ENCODE assay signal across 31 cellular contexts in the genomic region with DNA sequence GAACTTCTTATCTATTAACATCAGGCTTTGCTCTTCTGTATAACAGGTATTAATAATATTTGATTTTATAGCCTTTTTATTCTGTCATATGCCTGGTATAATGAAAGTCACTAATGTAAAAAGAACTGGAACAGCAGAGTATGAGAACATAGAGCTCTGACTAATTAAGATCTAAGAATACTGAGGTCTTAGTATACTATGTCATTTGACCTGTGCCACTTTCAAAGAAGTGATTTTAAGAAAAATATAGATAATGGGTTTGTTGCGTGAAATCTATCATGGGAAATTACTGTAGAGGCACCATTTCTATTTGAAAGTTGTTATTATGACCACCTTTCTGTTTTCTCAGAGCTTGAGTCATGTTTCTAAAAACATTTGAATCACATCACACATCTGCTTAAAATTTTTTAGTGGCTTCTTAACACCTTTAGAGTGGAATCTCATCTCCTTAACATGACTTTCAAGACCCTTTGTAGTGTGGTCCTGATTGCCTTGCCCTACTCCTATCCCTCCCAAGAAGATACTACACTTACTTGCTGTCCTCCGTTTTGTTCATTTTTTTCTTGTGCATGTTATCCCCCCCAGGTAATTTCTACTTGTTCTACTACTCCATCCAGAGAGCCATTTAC. TPM values are rescaled to one million over a fixed set of nuclear protein-coding genes. Genes with fewer than 3 reads are reported as not detected.
"Had no signal": no experiment of that assay in that cellular context is flagged by ENCODE, and none has a peak within 500 bp of the region (broad histone marks: within the 10 kb centered on the region; RNA-seq: fewer than 3 reads in every experiment).

No MANE protein-coding gene starts in this region.

- H3K4me3 Mint-ChIP-seq: activated CD4-positive, alpha-beta memory T cell treated with anti-CD3 and anti-CD28 coated beads for 36 hours; activated T-helper 1 cell treated with anti-CD3 and anti-CD28 coated beads, Interleukin-12 subunit alpha, Interleukin-12 subunit beta, Interleukin-2, Interleukin-4 antibody, amounts not matched to agents 30 ng/mL and 10 ng/mL and 1 ng/mL, durations not matched to agents 14 hours and 24 hours and 36 hours; brain; T-helper 1 cell treated with Interleukin-12 subunit alpha and Interleukin-12 subunit beta and Interleukin-4 antibody, amounts not matched to agents 30 μg/mL and 1 μg/mL, for 36 hours; T-helper 2 cell treated with Interferon-gamma antibody and Interleukin-4, amounts not matched to agents 5 μg/mL and 100 μg/mL, for 36 hours had no signal

- H3K9me3 Mint-ChIP-seq: activated CD4-positive, alpha-beta memory T cell treated with anti-CD3 and anti-CD28 coated beads for 36 hours; activated T-helper 1 cell treated with anti-CD3 and anti-CD28 coated beads, Interleukin-12 subunit alpha, Interleukin-12 subunit beta, Interleukin-2, Interleukin-4 antibody, amounts not matched to agents 30 ng/mL and 10 ng/mL and 1 ng/mL, durations not matched to agents 14 hours and 24 hours and 36 hours; brain; T-helper 1 cell treated with Interleukin-12 subunit alpha and Interleukin-12 subunit beta and Interleukin-4 antibody, amounts not matched to agents 30 μg/mL and 1 μg/mL, for 36 hours; T-helper 2 cell treated with Interferon-gamma antibody and Interleukin-4, amounts not matched to agents 5 μg/mL and 100 μg/mL, for 36 hours had no signal

- H3K27me3 Mint-ChIP-seq: activated CD4-positive, alpha-beta memory T cell treated with anti-CD3 and anti-CD28 coated beads for 36 hours; brain had no signal

- FAIRE-seq: bronchial epithelial cell, K562, TTC549 had no signal

- DNase-seq: activated CD4-positive, alpha-beta memory T cell treated with anti-CD3 and anti-CD28 coated beads for 36 hours; activated CD4-positive, alpha-beta T cell treated with anti-CD3 and anti-CD28 coated beads for 48 hours; activated CD4-positive, CD25-positive, alpha-beta regulatory T cell treated with anti-CD3 and anti-CD28 coated beads, Interleukin-2, amount 50 U/mL, for 72 hours; activated effector memory CD4-positive, alpha-beta T cell treated with anti-CD3 and anti-CD28 coated beads, Interleukin-2, amount 50 U/mL, for 16 hours; activated naive CD4-positive, alpha-beta T cell; activated naive CD4-positive, alpha-beta T cell treated with anti-CD3 and anti-CD28 coated beads, Interleukin-2, amount 50 U/mL, for 16 hours; anterior cingulate cortex; caudate nucleus; cerebellar nuclear complex; NCI-H1092 treated with DMSO at 0.1 percent for 48 hours; NCI-H1417; NCI-H187 treated with DMSO at 0.1 percent for 48 hours; NCI-H2081; NCI-H2171 treated with DMSO at 0.1 percent for 48 hours; NCI-H2227 treated with DMSO at 0.1 percent for 48 hours; NCI-H446; NCI-H510A treated with DMSO at 0.1 percent for 48 hours; NCI-H526 treated with DMSO at 0.1 percent for 48 hours; NK-92 treated with Interleukin-12 subunit alpha and Interleukin-12 subunit beta, amount 100 ng/mL, for 24 hours; PC-3; Peyer's patch; RPMI8226; SHP77 treated with DMSO at 0.1 percent for 48 hours; SK-N-SH had no signal

- H3K4me1 Mint-ChIP-seq: brain had no signal

- H3K27ac Mint-ChIP-seq: activated CD4-positive, alpha-beta memory T cell treated with anti-CD3 and anti-CD28 coated beads for 36 hours; activated T-helper 1 cell treated with anti-CD3 and anti-CD28 coated beads, Interleukin-12 subunit alpha, Interleukin-12 subunit beta, Interleukin-2, Interleukin-4 antibody, amounts not matched to agents 30 ng/mL and 10 ng/mL and 1 ng/mL, durations not matched to agents 14 hours and 24 hours and 36 hours; brain; T-helper 1 cell treated with Interleukin-12 subunit alpha and Interleukin-12 subunit beta and Interleukin-4 antibody, amounts not matched to agents 30 μg/mL and 1 μg/mL, for 36 hours; T-helper 2 cell treated with Interferon-gamma antibody and Interleukin-4, amounts not matched to agents 5 μg/mL and 100 μg/mL, for 36 hours had no signal

- ATAC-seq: K562, PC-3 had no signal

RNA-seq across cellular contexts. Expression of a gene that starts 34.9 kb away (rescaled TPM):
- total RNA-seq: PC-3 had no signal
